In the genomic region with DNA sequence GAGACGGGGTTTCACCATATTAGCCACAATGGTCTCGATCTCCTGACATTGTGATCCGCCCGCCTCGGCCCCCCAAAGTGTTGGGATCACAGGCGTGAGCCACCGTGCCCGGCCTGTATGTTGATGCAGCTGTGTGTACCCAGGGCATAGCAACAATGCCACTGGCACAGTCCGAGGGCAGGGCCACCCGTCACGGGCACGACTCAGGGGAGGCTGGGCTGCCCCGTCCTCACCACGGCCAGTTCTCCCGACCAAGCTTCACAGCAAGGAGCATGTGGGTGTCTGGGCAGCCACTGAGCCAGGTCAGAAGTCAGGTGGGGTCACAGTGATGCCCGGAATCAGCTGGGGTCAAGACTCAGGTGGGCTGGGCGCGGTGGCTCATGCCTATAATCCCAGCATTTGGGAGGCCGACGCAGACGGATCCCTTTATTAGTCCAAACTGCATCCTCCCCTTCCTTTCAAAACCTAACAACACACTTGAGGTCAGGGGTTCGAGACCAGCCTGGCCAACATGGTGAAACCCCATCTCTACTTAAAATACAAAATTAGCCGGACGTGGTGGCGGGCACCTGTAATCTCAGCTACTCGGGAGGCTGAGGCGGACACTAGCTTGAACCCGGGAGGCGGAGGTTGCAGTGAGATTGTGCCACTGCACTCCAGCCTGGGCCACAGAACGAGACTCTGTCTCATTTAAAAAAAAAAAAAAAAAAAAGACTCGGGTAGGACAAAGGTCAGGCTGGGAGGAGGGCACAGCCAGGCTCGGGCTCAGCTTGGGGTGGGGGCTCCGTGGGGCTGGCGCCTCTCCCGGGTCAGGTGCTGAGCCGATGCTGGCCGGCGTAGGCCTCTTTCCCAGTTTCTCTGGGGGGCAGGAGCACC, we compare ENCODE assay signal across 9 cellular contexts. TPM values are rescaled to one million over a fixed set of nuclear protein-coding genes. Genes with fewer than 3 reads are reported as not detected.
DNase-seq lines count a peak whose midpoint lies in the region; ATAC-seq, FAIRE-seq and TF ChIP-seq lines count a peak whose summit lies in the region.
"Had no signal": no experiment of that assay in that cellular context is flagged by ENCODE, and none has a peak within 500 bp of the region (broad histone marks: within the 10 kb centered on the region; RNA-seq: fewer than 3 reads in every experiment).

No MANE protein-coding gene starts in this region.

- no peak; a peak in 1 of 3 replicates for TF ChIP-seq POLR2A in H1 (IDR thresholded peaks at IDR 0.05; ENCODE audit: control extremely low read depth in 1 of 2, low read depth in 2 of 2, low read length in 2 of 2)

- no peak overlapping the region for H2AK5ac ChIP-seq in H1 (ENCODE audit: low read depth, low read length)

- peaks cover under 1% of the 10 kb centered on the region for H3K27me3 ChIP-seq in NT2/D1 (ENCODE audit: insufficient read depth, insufficient read length)
- H3K27me3 ChIP-seq in H1 (replicated peaks in 1 of 4; ENCODE audit: control insufficient read depth in 3 of 4, extremely low read depth in 1 of 4, insufficient read depth in 3 of 4, low read length in 3 of 4) = no peaks in the 10 kb centered on the region

- H3K27me3 Mint-ChIP-seq in CD14-positive monocyte (ENCODE audit: low read depth in 3 of 3) (peaks cover 3 to 10% (median 4%) of the 10 kb centered on the region in 3 donors), neural crest cell (ENCODE audit: low read depth) (peaks cover 8% of the 10 kb centered on the region)

- peaks cover 20 to 21% of the 10 kb centered on the region in 2 experiments for H4K20me1 ChIP-seq in H1 (replicated peaks in 1 of 2; ENCODE audit: control insufficient read depth in 1 of 2, insufficient read depth in 2 of 2, low read length in 2 of 2)

- peaks cover 23% of the 10 kb centered on the region for H3K4me1 Mint-ChIP-seq in CD14-positive monocyte
- H3K4me1 Mint-ChIP-seq in neural crest cell = peaks cover 13% of the 10 kb centered on the region

- peak overlapping the region; percentile 92 for H3K9ac ChIP-seq in NT2/D1 (ENCODE audit: insufficient read length, low read depth)
- H3K9ac ChIP-seq in H1 (replicated peaks in 1 of 4; ENCODE audit: extremely low read depth in 1 of 4, low read depth in 3 of 4, low read length in 3 of 4) = peak overlapping the region in 2 of 4 experiments; percentile 45 to 52; a peak in 2 of 7 replicates

- FAIRE-seq in H1 (lab: Jason Lieb, UNC) = no peak

- peaks cover 0 to 6% (median 3%) of the 10 kb centered on the region in 7 donors for H3K9me3 Mint-ChIP-seq in CD14-positive monocyte
- H3K9me3 Mint-ChIP-seq in neural crest cell = no peaks in the 10 kb centered on the region

- no peak for TF ChIP-seq RAD21 in H1 (IDR thresholded peaks at IDR 0.05 in 1 of 2, conservative IDR thresholded peaks at IDR 0.05 in 1 of 2; ENCODE audit: low read depth in 2 of 2, low read length in 2 of 2)

- peak overlapping the region; percentile 75; the same call in 1 of the 2 replicates for H3K18ac ChIP-seq in H1 (ENCODE audit: extremely low read depth, low read length)

- H3K4me3 Mint-ChIP-seq in CD14-positive monocyte (peak overlapping the region; percentile 80 to 84), neural crest cell (peak overlapping the region; percentile 91)

- H3K4me3 ChIP-seq in NT2/D1 (ENCODE audit: insufficient read length, low read depth) = peak overlapping the region; percentile 91
- H3K4me3 ChIP-seq in H1 (ENCODE audit: extremely low read depth in 1 of 4, insufficient read depth in 2 of 4, low read depth in 3 of 4, low read length in 4 of 4) = peak overlapping the region; percentile 63 to 96 (median 82)

- no peak overlapping the region for H2AFZ ChIP-seq in H1 (ENCODE audit: low read length)

- H3K36me3 Mint-ChIP-seq in CD14-positive monocyte (peaks cover 2 to 6% of the 10 kb centered on the region in 2 donors), neural crest cell (ENCODE audit: low read depth) (no peaks in the 10 kb centered on the region)

- H3K14ac ChIP-seq in H1 (ENCODE audit: insufficient read length) = no peak overlapping the region

- no peak overlapping the region; the same call in 1 of the 2 replicates for H3K27ac ChIP-seq in H1 (ENCODE audit: low read depth, low read length)

- H2BK12ac ChIP-seq in H1 (ENCODE audit: low read depth, low read length) = peak overlapping the region; percentile 50; the same call in 1 of the 2 replicates

- TF ChIP-seq CTCF in CD14-positive monocyte (IDR thresholded peaks at IDR 0.05) (no peak), H1 (IDR thresholded peaks at IDR 0.05; ENCODE audit: control extremely low read depth in 1 of 3, insufficient read depth in 1 of 3, low read depth in 1 of 3, low read length in 3 of 3) (no peak), neural crest cell (conservative IDR thresholded peaks at IDR 0.05) (no peak)

- CTCF ChIA-PET in H1 (lab: Charles Lee; ENCODE audit: partially characterized antibody) = interaction anchor here (1.0 to 3.7 kb wide), 5 partner anchors 14 to 146 kb away, joined by 3 to 18 read pairs (median 4); no protein-coding TSS in a partner anchor

- DNase-seq in CD14-positive monocyte (ENCODE audit: low spot score) = no peak
- no peak for DNase-seq in NT2/D1 (ENCODE audit: low read depth, low spot score)
- DNase-seq in H1 (ENCODE audit: low read depth in 1 of 2, low spot score in 2 of 2) = no peak
- DNase-seq in neural crest cell (ENCODE audit: low read depth, low spot score) = no peak
- DNase-seq in pons (ENCODE audit: low spot score) = no peak

- H3K9me3 ChIP-seq in NT2/D1 (ENCODE audit: insufficient read depth, low read length) (no peaks in the 10 kb centered on the region), H1 (ENCODE audit: insufficient read depth in 2 of 2, low read depth in 1 of 2, low read length in 1 of 2) (no peaks in the 10 kb centered on the region; a peak in 1 of 4 replicates)

- H3K36me3 ChIP-seq in NT2/D1 (ENCODE audit: insufficient read depth, insufficient read length, low read length) = peaks cover 20% of the 10 kb centered on the region
- 0 out of 8 replicates have a peak, but pooled peaks cover 0 to 2% (median 0%) of the 10 kb centered on the region in 4 experiments for H3K36me3 ChIP-seq in H1 (ENCODE audit: control insufficient read depth in 2 of 4, insufficient read depth in 4 of 4, low read length in 3 of 4)

- H3K4ac ChIP-seq in H1 (replicated peaks; ENCODE audit: insufficient read length, low read depth, low read length) = no peak overlapping the region

- no peak overlapping the region for H2BK20ac ChIP-seq in H1 (ENCODE audit: low read length)

- H2BK15ac ChIP-seq in H1 (ENCODE audit: low read length) = peak overlapping the region; percentile 88; the same call in 1 of the 2 replicates

- H3K23ac ChIP-seq in H1 (ENCODE audit: insufficient read length) = no peak overlapping the region

- H4K91ac ChIP-seq in H1 (replicated peaks; ENCODE audit: insufficient read length, low read length) = peak overlapping the region; percentile 80

- H2BK5ac ChIP-seq in H1 (ENCODE audit: low read depth, low read length) = peak overlapping the region; percentile 85; the same call in 1 of the 2 replicates

- TF ChIP-seq EP300 in H1 (IDR thresholded peaks at IDR 0.05; ENCODE audit: borderline replicate concordance in 1 of 2, low read depth in 2 of 2, low read length in 2 of 2) = no peak

- peaks cover 5% of the 10 kb centered on the region; the same call in 1 of the 2 replicates for H3K23me2 ChIP-seq in H1 (ENCODE audit: low read depth, low read length)

- peak overlapping the region; percentile 67 to 89 for H3K4me2 ChIP-seq in H1 (ENCODE audit: insufficient read depth in 1 of 2, low read depth in 2 of 2, low read length in 2 of 2)

- H2BK120ac ChIP-seq in H1 (replicated peaks; ENCODE audit: low read depth, low read length) = no peak overlapping the region

- POLR2A ChIA-PET in H1 (lab: Charles Lee; ENCODE audit: partially characterized antibody) = interaction anchor here (0.8 to 5.1 kb wide), 13 partner anchors 10 to 268 kb away, joined by 3 to 43 read pairs (median 9); a partner anchor contains a TSS

- WGBS in H1 (ENCODE audit: extremely low coverage in 1 of 2, insufficient coverage in 1 of 2, insufficient read length in 1 of 2, insufficient replicate concordance in 2 of 2, low coverage in 1 of 2, low lambda C conversion rate in 2 of 2, missing lambda C conversion rate in 1 of 2), 2 experiments = 83% methylated on average over 31 of the region's 38 CpGs; no CpG with 5 or more reads in 1 of the 2 experiments

- peak overlapping the region; percentile 79 for H3K56ac ChIP-seq in H1 (replicated peaks; ENCODE audit: insufficient read length, low read depth, low read length)

- peak overlapping the region; percentile 95; the same call in 1 of the 2 replicates for H4K8ac ChIP-seq in H1 (ENCODE audit: extremely low read depth, insufficient read depth, low read length)

- H3K27ac Mint-ChIP-seq in CD14-positive monocyte (peak overlapping the region in 6 of 7 donors; percentile 38 to 89 (median 67)), neural crest cell (ENCODE audit: unreplicated experiment) (peak overlapping the region; percentile 43)

- ATAC-seq in HG03175 (IDR thresholded peaks at IDR 0.05; ENCODE audit: unreplicated experiment) = no peak
- ATAC-seq in HG03460 (IDR thresholded peaks at IDR 0.05; ENCODE audit: unreplicated experiment) = no peak
- ATAC-seq in GM21528 (IDR thresholded peaks at IDR 0.05; ENCODE audit: low FRiP score, unreplicated experiment) = no peak

- H3K79me2 ChIP-seq in H1 (ENCODE audit: control insufficient read depth in 1 of 2, insufficient read depth in 2 of 2, low read length in 2 of 2) = peaks cover 0 to 36% of the 10 kb centered on the region in 2 experiments; a peak in 2 of 4 replicates

- peaks cover 31% of the 10 kb centered on the region for H3K4me1 ChIP-seq in NT2/D1 (ENCODE audit: insufficient read depth, insufficient read length)
- H3K4me1 ChIP-seq in H1 (replicated peaks in 1 of 4; ENCODE audit: control insufficient read depth in 3 of 4, insufficient read depth in 4 of 4, low read length in 3 of 4) = peaks cover 0 to 10% (median 8%) of the 10 kb centered on the region in 4 experiments; a peak in 6 of 7 replicates

- intact Hi-C loops in CD14-positive monocyte (cut with micrococcal nuclease) = loop anchor here (1.0 to 10.0 kb wide), 3 partner anchors 23 to 104 kb away; a partner anchor contains a TSS

- peaks cover 9% of the 10 kb centered on the region for H3K79me1 ChIP-seq in H1 (ENCODE audit: low read depth, low read length)

- H4K5ac ChIP-seq in H1 (ENCODE audit: insufficient read length, low read depth, low read length) = peak overlapping the region; percentile 78

RNA-seq across cellular contexts. Expression of a gene that starts 1.2 kb away (rescaled TPM):
- polyA plus RNA-seq in CD14-positive monocyte (10 to 100 TPM; 25.2 to 43.0 TPM), H1 (2011; rRNA removed) (95.9 and 152 TPM in 2 replicates)
- total RNA-seq in H1 (2021; fragmentation: NEBNext Ultra II Directional; extraction: Animal tissue kit (Norgen Biotek cat#: 25700)) = 129 and 133 TPM in 2 replicates
- 118 TPM for polyA plus RNA-seq in H1 (2011; cell fraction: cytosol; rRNA removed)
- polyA plus RNA-seq in H1 (2011; cell fraction: nucleus; rRNA removed) = 164 TPM
- polyA plus RNA-seq in H1 (2012, experiment 1 of 2) = 96.1 to 118 TPM (median 105 TPM) in 4 replicates
- polyA plus RNA-seq in H1 (2012, experiment 2 of 2) = 88.6 TPM
- polyA plus RNA-seq in H1 (2013, experiment 1 of 2) = 91.1 TPM
- 90.3 TPM for polyA plus RNA-seq in H1 (2013, experiment 2 of 2)
- 24.6 and 40.1 TPM in 2 replicates for polyA minus RNA-seq in H1 (2011; rRNA and poly(A)+ RNA removed)
- polyA minus RNA-seq in H1 (2011; cell fraction: cytosol; rRNA and poly(A)+ RNA removed) = 50.3 TPM
- 45.6 TPM for polyA minus RNA-seq in H1 (2011; cell fraction: nucleus; rRNA and poly(A)+ RNA removed)
- 106 and 111 TPM in 2 replicates for total RNA-seq in neural crest cell

RNA-seq across cellular contexts. Expression of a gene that starts 13.5 kb away (rescaled TPM):
- polyA plus RNA-seq in CD14-positive monocyte = 1 to 10 TPM in 1 of 2 donors, under 1 TPM in 1; 0.48 to 1.4 TPM
- total RNA-seq in H1 (2021; fragmentation: NEBNext Ultra II Directional; extraction: Animal tissue kit (Norgen Biotek cat#: 25700)) = 0.32 and 0.59 TPM in 2 replicates
- polyA plus RNA-seq in H1 (2011; rRNA removed) = 0.09 and 0.19 TPM in 2 replicates
- polyA plus RNA-seq in H1 (2011; cell fraction: cytosol; rRNA removed) = 0.26 TPM
- 0.91 TPM for polyA plus RNA-seq in H1 (2011; cell fraction: nucleus; rRNA removed)
- polyA plus RNA-seq in H1 (2012, experiment 1 of 2) = 0.20 to 0.40 TPM in 2 of 4 replicates, not detected in the others
- polyA plus RNA-seq in H1 (2012, experiment 2 of 2) = 0.45 TPM
- 0.12 TPM for polyA plus RNA-seq in H1 (2013, experiment 1 of 2)
- 0.22 TPM for polyA plus RNA-seq in H1 (2013, experiment 2 of 2)
- polyA minus RNA-seq in H1 (2011; rRNA and poly(A)+ RNA removed) = not detected in 2 replicates
- polyA minus RNA-seq in H1 (2011; cell fraction: cytosol; rRNA and poly(A)+ RNA removed) = not detected
- not detected for polyA minus RNA-seq in H1 (2011; cell fraction: nucleus; rRNA and poly(A)+ RNA removed)
- total RNA-seq in neural crest cell = not detected in 2 replicates
- total RNA-seq: renal cortical epithelial cell had no signal

RNA-seq across cellular contexts. Expression of a gene that starts 23.1 kb away (rescaled TPM):
- polyA plus RNA-seq in CD14-positive monocyte = 10 to 100 TPM; 14.2 to 48.1 TPM
- 9.1 and 10.2 TPM in 2 replicates for total RNA-seq in H1 (2021; fragmentation: NEBNext Ultra II Directional; extraction: Animal tissue kit (Norgen Biotek cat#: 25700))
- polyA plus RNA-seq in H1 (2011; rRNA removed) = 10.6 and 11.8 TPM in 2 replicates
- 12.2 TPM for polyA plus RNA-seq in H1 (2011; cell fraction: cytosol; rRNA removed)
- polyA plus RNA-seq in H1 (2011; cell fraction: nucleus; rRNA removed) = 8.0 TPM
- polyA plus RNA-seq in H1 (2012, experiment 1 of 2) = 3.4 to 7.4 TPM (median 7.1 TPM) in 4 replicates
- 2.8 TPM for polyA plus RNA-seq in H1 (2012, experiment 2 of 2)
- polyA plus RNA-seq in H1 (2013, experiment 1 of 2) = 4.2 TPM
- polyA plus RNA-seq in H1 (2013, experiment 2 of 2) = 4.2 TPM
- 0.59 and 0.60 TPM in 2 replicates for polyA minus RNA-seq in H1 (2011; rRNA and poly(A)+ RNA removed)
- polyA minus RNA-seq in H1 (2011; cell fraction: cytosol; rRNA and poly(A)+ RNA removed) = 3.4 TPM
- 6.8 TPM for polyA minus RNA-seq in H1 (2011; cell fraction: nucleus; rRNA and poly(A)+ RNA removed)
- total RNA-seq in neural crest cell = 22.3 TPM in 2 replicates

RNA-seq across cellular contexts. Expression of a gene that starts 34.1 kb away (rescaled TPM):
- polyA plus RNA-seq in CD14-positive monocyte (not detected), H1 (2011; rRNA removed) (2.3 and 5.3 TPM in 2 replicates)
- 3.0 and 3.1 TPM in 2 replicates for total RNA-seq in H1 (2021; fragmentation: NEBNext Ultra II Directional; extraction: Animal tissue kit (Norgen Biotek cat#: 25700))
- polyA plus RNA-seq in H1 (2011; cell fraction: cytosol; rRNA removed) = 2.9 TPM
- 6.2 TPM for polyA plus RNA-seq in H1 (2011; cell fraction: nucleus; rRNA removed)
- polyA plus RNA-seq in H1 (2012, experiment 1 of 2) = 1.3 to 3.4 TPM (median 2.3 TPM) in 4 replicates
- polyA plus RNA-seq in H1 (2012, experiment 2 of 2) = 1.0 TPM
- 2.6 TPM for polyA plus RNA-seq in H1 (2013, experiment 1 of 2)
- polyA plus RNA-seq in H1 (2013, experiment 2 of 2) = 2.6 TPM
- polyA minus RNA-seq in H1 (2011; rRNA and poly(A)+ RNA removed) = 0.44 and 0.57 TPM in 2 replicates
- 3.5 TPM for polyA minus RNA-seq in H1 (2011; cell fraction: cytosol; rRNA and poly(A)+ RNA removed)
- polyA minus RNA-seq in H1 (2011; cell fraction: nucleus; rRNA and poly(A)+ RNA removed) = 1.9 TPM
- 0.75 and 1.1 TPM in 2 replicates for total RNA-seq in neural crest cell

RNA-seq across cellular contexts. Expression of a gene that starts 42.0 kb away (rescaled TPM):
- 100 to 1,000 TPM; 364 to 431 TPM for polyA plus RNA-seq in CD14-positive monocyte
- 726 and 743 TPM in 2 replicates for total RNA-seq in H1 (2021; fragmentation: NEBNext Ultra II Directional; extraction: Animal tissue kit (Norgen Biotek cat#: 25700))
- polyA plus RNA-seq in H1 (2011; rRNA removed) = 1,055 and 1,381 TPM in 2 replicates
- polyA plus RNA-seq in H1 (2011; cell fraction: cytosol; rRNA removed) = 777 TPM
- 835 TPM for polyA plus RNA-seq in H1 (2011; cell fraction: nucleus; rRNA removed)
- 563 to 829 TPM (median 731 TPM) in 4 replicates for polyA plus RNA-seq in H1 (2012, experiment 1 of 2)
- polyA plus RNA-seq in H1 (2012, experiment 2 of 2) = 1,009 TPM
- polyA plus RNA-seq in H1 (2013, experiment 1 of 2) = 1,327 TPM
- polyA plus RNA-seq in H1 (2013, experiment 2 of 2) = 1,362 TPM
- polyA minus RNA-seq in H1 (2011; rRNA and poly(A)+ RNA removed) = 300 and 353 TPM in 2 replicates
- polyA minus RNA-seq in H1 (2011; cell fraction: cytosol; rRNA and poly(A)+ RNA removed) = 459 TPM
- 278 TPM for polyA minus RNA-seq in H1 (2011; cell fraction: nucleus; rRNA and poly(A)+ RNA removed)
- total RNA-seq in neural crest cell = 564 and 613 TPM in 2 replicates
